ENCODE assay signal across 8 cellular contexts in genomic region chr17:8209909-8210760, GRCh38. TPM values are rescaled to one million over a fixed set of nuclear protein-coding genes. Genes with fewer than 3 reads are reported as not detected.
DNase-seq lines count a peak whose midpoint lies in the region; ATAC-seq and TF ChIP-seq lines count a peak whose summit lies in the region.

TSS of gene AURKB (minus strand) at chr17:8210575. CDS start at chr17:8210224, 351 bp downstream.

- intact Hi-C loops in heart right ventricle (cut with DNase I) = no loop called here

- peak within 1 kb of the TSS; percentile 79 to 89 for H3K27ac Mint-ChIP-seq in T-cell
- H3K27ac Mint-ChIP-seq in progenitor cell of endocrine pancreas = peak within 1 kb of the TSS; percentile 95

- no peak for TF ChIP-seq CTCF in GM12865 (IDR thresholded peaks at IDR 0.05; ENCODE audit: insufficient read depth, low read depth, low read length, missing control alignments)
- TF ChIP-seq CTCF in heart right ventricle (IDR thresholded peaks at IDR 0.05) = peak in 1 of 9 donors; percentile 18
- no peak for TF ChIP-seq CTCF in progenitor cell of endocrine pancreas (IDR thresholded peaks at IDR 0.05; ENCODE audit: unreplicated experiment)

- H3K36me3 Mint-ChIP-seq in T-cell = no peaks in the 10 kb centered on the region
- H3K36me3 Mint-ChIP-seq in progenitor cell of endocrine pancreas (ENCODE audit: insufficient read depth) = no peaks in the 10 kb centered on the region

- H3K27me3 Mint-ChIP-seq in T-cell (no peaks in the 10 kb centered on the region), progenitor cell of endocrine pancreas (peaks cover 2% of the 10 kb centered on the region)

- H3K9me3 ChIP-seq in adipocyte (ENCODE audit: control insufficient read depth, low read length) = no peaks in the 10 kb centered on the region
- H3K9me3 ChIP-seq in heart right ventricle = no peaks in the 10 kb centered on the region

- H3K4me1 Mint-ChIP-seq in T-cell (peaks cover 15 to 23% (median 19%) of the 10 kb centered on the region in 3 donors), progenitor cell of endocrine pancreas (ENCODE audit: low read depth) (peaks cover 19% of the 10 kb centered on the region)

- peak within 1 kb of the TSS in 9 of 10 donors; percentile 60 to 90 (median 76) for H3K27ac ChIP-seq in heart right ventricle
- no peak within 1 kb of the TSS for H3K27ac ChIP-seq in urinary bladder (ENCODE audit: low read depth)

- H3K9ac ChIP-seq in adipocyte (ENCODE audit: low read length) = peak within 1 kb of the TSS; percentile 76

- CTCF ChIA-PET in T-cell (lab: Charles Lee) = interaction anchor here in 1 of 2 donors (0.6 to 2.0 kb wide), 4 partner anchors 12 to 37 kb away, joined by 3 to 7 read pairs (median 5); no protein-coding TSS in a partner anchor

- H3K4me1 ChIP-seq in adipocyte (ENCODE audit: control insufficient read depth, insufficient read depth, low read length) = peaks cover 6% of the 10 kb centered on the region
- peaks cover 3 to 28% (median 12%) of the 10 kb centered on the region in 9 donors for H3K4me1 ChIP-seq in heart right ventricle
- H3K4me1 ChIP-seq in urinary bladder (ENCODE audit: insufficient read depth) = no peaks in the 10 kb centered on the region

- H3K9me3 Mint-ChIP-seq in T-cell = no peaks in the 10 kb centered on the region
- H3K9me3 Mint-ChIP-seq in progenitor cell of endocrine pancreas (ENCODE audit: low read depth) = no peaks in the 10 kb centered on the region

- H3K4me3 ChIP-seq in GM12865 (ENCODE audit: low read depth, low read length) (peak within 1 kb of the TSS; percentile 86), adipocyte (ENCODE audit: low read length) (peak within 1 kb of the TSS; percentile 86), heart right ventricle (peak within 1 kb of the TSS; percentile 36 to 69 (median 59)), urinary bladder (ENCODE audit: low read depth, low read length) (peak within 1 kb of the TSS; percentile 32)

- H3K4me3 Mint-ChIP-seq in T-cell (peak within 1 kb of the TSS; percentile 84 to 88 (median 86)), progenitor cell of endocrine pancreas (ENCODE audit: low read depth) (peak within 1 kb of the TSS; percentile 96)

- POLR2A ChIA-PET in T-cell (lab: Charles Lee) = interaction anchor here (0.7 to 1.5 kb wide), 7 partner anchors 11 to 91 kb away, joined by 3 to 10 read pairs (median 3); partner anchors contain the start of gene BORCS6 (in 1 of the 2)

- 1 to 3% methylated on average over 45 to 46 of the region's 46 CpGs for WGBS in heart right ventricle, 2 donors
- 1% methylated on average over 46 of the region's 46 CpGs for WGBS in urinary bladder

- ATAC-seq in HG02759 (IDR thresholded peaks at IDR 0.05; ENCODE audit: unreplicated experiment) (peak; percentile 89), T-cell (replicated peaks in 1 of 4) (peak; percentile 98 to 100 (median 100)), heart right ventricle (peak; percentile 90 to 99 (median 98))

- no peaks in the 10 kb centered on the region for H3K36me3 ChIP-seq in adipocyte (ENCODE audit: control insufficient read depth, insufficient read depth, low read length, severe bottlenecking)
- peaks cover 0 to 17% (median 0%) of the 10 kb centered on the region in 9 donors for H3K36me3 ChIP-seq in heart right ventricle
- H3K36me3 ChIP-seq in urinary bladder (ENCODE audit: insufficient read depth) = no peaks in the 10 kb centered on the region

- peak; percentile 98 for DNase-seq in GM12865 (ENCODE audit: low read depth)
- DNase-seq in NCI-H1417 (lab: John Stamatoyannopoulos, UW) = peak; percentile 84 to 95 (median 88)
- peak; percentile 74 to 98 (median 91) for DNase-seq in T-cell
- peak; percentile 98 for DNase-seq in adipocyte (ENCODE audit: low read depth)
- DNase-seq in heart right ventricle = peak; percentile 88 to 98
- peak; percentile 87 for DNase-seq in progenitor cell of endocrine pancreas (ENCODE audit: low spot score, unreplicated experiment)

- H3K27me3 ChIP-seq in adipocyte (replicated peaks; ENCODE audit: control insufficient read depth, insufficient read depth, low read length) (no peaks in the 10 kb centered on the region), heart right ventricle (no peaks in the 10 kb centered on the region)

RNA-seq across cellular contexts. Expression of gene AURKB, which starts in this region (rescaled TPM):
- total RNA-seq in T-cell = 1 to 10 TPM; 1.0 to 2.7 (median 1.7) TPM
- total RNA-seq in heart right ventricle = 1 to 10 TPM in 3 of 10 donors, under 1 TPM in 2, not detected in 5; 0.38 to 6.4 (median 1.0) TPM
- polyA plus RNA-seq in heart right ventricle = 1 to 10 TPM in 1 of 2 donors, under 1 TPM in 1; 0.38 to 1.5 TPM
- total RNA-seq in progenitor cell of endocrine pancreas = 52.7 and 54.9 TPM in 2 replicates
- total RNA-seq in urinary bladder = 9.3 TPM
- 0.66 TPM for polyA plus RNA-seq in urinary bladder

Comparison
In these comparisons a context has a peak if more than half of its experiments do, and no peak if none do; other contexts are left out.
1. H3K4me3 ChIP-seq: peak in every context shown above with its lines; median percentile 86 in GM12865; 86 in adipocyte; 59 in heart right ventricle; 32 in urinary bladder.